Comparison of ENCODE assay signal across 28 cellular contexts in genomic region chr17:60293580-60294335, GRCh38.
"Had no signal": no experiment of that assay in that cellular context is flagged by ENCODE, and none has a peak within 500 bp of the region (broad histone marks: within the 10 kb centered on the region; RNA-seq: fewer than 3 reads in every experiment).

No MANE protein-coding gene starts in this region.

- FAIRE-seq: bronchial epithelial cell, keratinocyte, pancreas had no signal

- H3K4me1 Mint-ChIP-seq: activated CD4-positive, alpha-beta T cell treated with anti-CD3 and anti-CD28 coated beads for 36 hours; mesothelial cell of epicardium; neural crest cell had no signal

- H3K9me3 Mint-ChIP-seq: activated naive CD4-positive, alpha-beta T cell treated with anti-CD3 and anti-CD28 coated beads, Interleukin-2, amount 50 U/mL, for 72 hours; activated T-cell treated with anti-CD3 and anti-CD28 coated beads, Interleukin-2, amount 50 U/mL, for 72 hours; neural crest cell; T-cell; T-helper 2 cell treated with Interferon-gamma antibody and Interleukin-4, amounts not matched to agents 5 μg/mL and 100 μg/mL, for 36 hours had no signal

- H3K4me2 ChIP-seq: hepatocyte had no signal

- H3K27me3 ChIP-seq: colonic mucosa, gastrocnemius medialis, hepatocyte, pancreas, right atrium auricular region, uterus had no signal

- H3K27ac ChIP-seq: colonic mucosa, gastrocnemius medialis, hepatocyte, pancreas, psoas muscle, right atrium auricular region, thoracic aorta, uterus had no signal

- H3K4me3 Mint-ChIP-seq: activated CD4-positive, alpha-beta T cell treated with anti-CD3 and anti-CD28 coated beads for 36 hours; activated T-cell treated with anti-CD3 and anti-CD28 coated beads, Interleukin-2, amount 50 U/mL, for 72 hours; mesothelial cell of epicardium; naive thymus-derived CD4-positive, alpha-beta T cell; neural crest cell; T-cell; T-helper 2 cell treated with Interferon-gamma antibody and Interleukin-4, amounts not matched to agents 5 μg/mL and 100 μg/mL, for 36 hours had no signal

- H3K4me1 ChIP-seq: colonic mucosa, gastrocnemius medialis, pancreas, psoas muscle, right atrium auricular region, uterus had no signal

- H3K27me3 Mint-ChIP-seq: activated CD4-positive, alpha-beta T cell treated with anti-CD3 and anti-CD28 coated beads for 36 hours; naive thymus-derived CD4-positive, alpha-beta T cell; T-cell had no signal

- H3K9me3 ChIP-seq: colonic mucosa, gastrocnemius medialis, pancreas, psoas muscle, right atrium auricular region, thoracic aorta, uterus had no signal

- H2AFZ ChIP-seq: hepatocyte had no signal

- H3K27ac Mint-ChIP-seq: activated CD4-positive, alpha-beta T cell treated with anti-CD3 and anti-CD28 coated beads for 36 hours; activated naive CD4-positive, alpha-beta T cell treated with anti-CD3 and anti-CD28 coated beads, Interleukin-2, amount 50 U/mL, for 72 hours; activated T-cell treated with anti-CD3 and anti-CD28 coated beads, Interleukin-2, amount 50 U/mL, for 72 hours; mesothelial cell of epicardium; naive thymus-derived CD4-positive, alpha-beta T cell; T-cell; T-helper 2 cell treated with Interferon-gamma antibody and Interleukin-4, amounts not matched to agents 5 μg/mL and 100 μg/mL, for 36 hours had no signal

- H3K36me3 Mint-ChIP-seq: activated naive CD4-positive, alpha-beta T cell treated with anti-CD3 and anti-CD28 coated beads, Interleukin-2, amount 50 U/mL, for 72 hours had no signal

- H3K36me3 ChIP-seq: colonic mucosa, gastrocnemius medialis, pancreas, right atrium auricular region, thoracic aorta, uterus had no signal

- H3K4me3 ChIP-seq: colonic mucosa, gastrocnemius medialis, hepatocyte, pancreas, psoas muscle, right atrium auricular region, thoracic aorta, uterus had no signal

- ATAC-seq: activated CD4-positive, alpha-beta T cell treated with anti-CD3 and anti-CD28 coated beads for 36 hours; activated naive CD4-positive, alpha-beta T cell treated with anti-CD3 and anti-CD28 coated beads, Interleukin-2, amount 50 U/mL, for 72 hours; activated T-cell treated with anti-CD3 and anti-CD28 coated beads, Interleukin-2, amount 50 U/mL, for 72 hours; gastrocnemius medialis; naive thymus-derived CD4-positive, alpha-beta T cell; pancreas; psoas muscle; T-cell had no signal

- DNase-seq: activated CD4-positive, alpha-beta T cell treated with anti-CD3 and anti-CD28 coated beads for 36 hours; activated CD4-positive, alpha-beta T cell treated with anti-CD3 and anti-CD28 coated beads, Interleukin-2, amount 50 U/mL, for 4 hours; activated CD4-positive, CD25-positive, alpha-beta regulatory T cell; activated naive CD4-positive, alpha-beta T cell; activated T-cell treated with anti-CD3 and anti-CD28 coated beads for 4 hours; activated T-cell treated with anti-CD3 and anti-CD28 coated beads, Interleukin-2, amount 50 U/mL, for 72 hours; colonic mucosa; effector memory CD4-positive, alpha-beta T cell; gastrocnemius medialis; left colon; mammary epithelial cell; naive thymus-derived CD4-positive, alpha-beta T cell; nucleus accumbens; pancreas; psoas muscle; stimulated activated naive CD4-positive, alpha-beta T cell; T-cell; trophoblast cell; uterus had no signal
